In genomic region chr6:134379086-134379485, GRCh38 we compare ENCODE assay signal across 9 cellular contexts.
DNase-seq lines count a peak whose midpoint lies in the region; ATAC-seq, FAIRE-seq and TF ChIP-seq lines count a peak whose summit lies in the region.
"Had no signal": no experiment of that assay in that cellular context is flagged by ENCODE, and none has a peak within 500 bp of the region (broad histone marks: within the 10 kb centered on the region; RNA-seq: fewer than 3 reads in every experiment).

No MANE protein-coding gene starts in this region.

- H3K36me3 ChIP-seq in K562 (ENCODE audit: control insufficient read depth, insufficient read depth, low read length): no peaks in the 10 kb centered on the region

- TF ChIP-seq EP300 in K562 (IDR thresholded peaks at IDR 0.05; ENCODE audit: low read length): no peak

- no peak for TF ChIP-seq CTCF in K562 (IDR thresholded peaks at IDR 0.05 in 2 of 3, conservative IDR thresholded peaks at IDR 0.05 in 1 of 3; ENCODE audit: insufficient read depth in 2 of 3, low read depth in 1 of 3, low read length in 3 of 3)

- no peaks in the 10 kb centered on the region for H3K9me3 ChIP-seq in K562 (replicated peaks; ENCODE audit: control insufficient read depth, insufficient read depth, low read depth, low read length)

- CTCF ChIA-PET in K562 (lab: Yijun Ruan, JAX; ENCODE audit: low intra/inter-chr PET ratio): no interaction called here

- no peaks in the 10 kb centered on the region for H4K20me1 ChIP-seq in K562 (replicated peaks; ENCODE audit: control insufficient read depth, insufficient read depth, low read length)

- no peak overlapping the region for H3K27ac ChIP-seq in K562 (ENCODE audit: extremely low read depth, low read depth, low read length)
- H3K27ac ChIP-seq: KMS-11 had no signal

- no TSS peak for BruUV-seq in K562 (replicated peaks; lab: Mats Ljungman, UMichigan)

- peaks cover 0 to under 1% of the 10 kb centered on the region in 2 experiments; a peak in 2 of 5 replicates for H3K4me1 ChIP-seq in K562 (replicated peaks in 1 of 2; ENCODE audit: control insufficient read depth in 2 of 2, insufficient read depth in 2 of 2, low read length in 2 of 2)

- FAIRE-seq in K562 (lab: Jason Lieb, UNC): peak; percentile 15
- no peak for FAIRE-seq in H54 (lab: Jason Lieb, UNC)

- ATAC-seq in GM18519 (IDR thresholded peaks at IDR 0.05; ENCODE audit: low FRiP score, unreplicated experiment) (peak; percentile 88), GM21737 (IDR thresholded peaks at IDR 0.05; ENCODE audit: unreplicated experiment) (peak; percentile 66), K562 (peak; percentile 80)

- peak overlapping the region; percentile 77 for H2AFZ ChIP-seq in K562 (ENCODE audit: low read depth, low read length)

- H3K4me3 ChIP-seq in K562: no peak overlapping the region

- intact Hi-C loops in K562 (cut with micrococcal nuclease): loop anchor here (10.0 kb wide), 1 partner anchor 204 kb away; no protein-coding TSS in a partner anchor

- no peak for TF ChIP-seq POLR2A in K562 (conservative IDR thresholded peaks at IDR 0.05)
- no peak for TF ChIP-seq POLR2A in H54 (IDR thresholded peaks at IDR 0.05; ENCODE audit: low read depth, low read length)

- DNase-seq in NCI-H1048 (lab: John Stamatoyannopoulos, UW) (peak; percentile 82), K562 (ENCODE audit: extremely low read depth in 1 of 4, low spot score in 3 of 4) (peak in 1 of 4 experiments; percentile 19), OCI-M1 (lab: John Stamatoyannopoulos, UW) (no peak), NCI-H226 (no peak), H54 (ENCODE audit: insufficient read length, low spot score) (no peak)
- DNase-seq in stimulated activated CD4-positive, alpha-beta T cell treated with anti-CD3 and anti-CD28 coated beads, Interleukin-15, amount 100 ng/mL, for 48 hours (ENCODE audit: low read depth in 2 of 2): peak; percentile 30 to 38

- TF ChIP-seq RAD21 in K562 (CRISPR knock-in tag; conservative IDR thresholded peaks at IDR 0.05 in 1 of 2, IDR thresholded peaks at IDR 0.05 in 1 of 2): no peak

- no peak overlapping the region for H3K4me2 ChIP-seq in K562 (ENCODE audit: insufficient read depth, low read length)
- H3K4me2 ChIP-seq: KMS-11 had no signal

- H3K79me2 ChIP-seq in K562 (ENCODE audit: control insufficient read depth, insufficient read depth, low read length): no peaks in the 10 kb centered on the region

- H3K9me1 ChIP-seq in K562 (ENCODE audit: control insufficient read depth, insufficient read depth, low read length): no peaks in the 10 kb centered on the region

- H3K27me3 ChIP-seq in K562 (ENCODE audit: control insufficient read depth in 2 of 2, insufficient read depth in 2 of 2, low read length in 2 of 2): no peaks in the 10 kb centered on the region

- no peak overlapping the region for H3K9ac ChIP-seq in K562 (ENCODE audit: insufficient read depth in 1 of 2, low read depth in 2 of 2, low read length in 2 of 2)
- H3K9ac ChIP-seq: KMS-11 had no signal

- in situ Hi-C loops in K562 (cut with MboI): no loop called here

- 47% methylated on average over 4 of the region's 5 CpGs for WGBS in K562 (ENCODE audit: insufficient coverage, low coverage, missing lambda C conversion rate)

- POLR2A ChIA-PET in K562 (lab: Yijun Ruan, JAX): interaction anchor here (2.8 kb wide), 1 partner anchor 11 kb away, joined by 8 read pairs; no protein-coding TSS in a partner anchor

TF ChIP-seq in K562, 482 proteins besides CTCF, POLR2A, EP300 and RAD21:
- TF ChIP-seq MXD1 (CRISPR knock-in tag; IDR thresholded peaks at IDR 0.05; ENCODE audit: borderline replicate concordance, poor library complexity, severe bottlenecking) (no peak), ZNF212 (CRISPR knock-in tag; IDR thresholded peaks at IDR 0.05) (no peak), HMBOX1 (IDR thresholded peaks at IDR 0.05) (0 out of 2 replicates have a peak, but pooled peaks have one; percentile 21), FOXP4 (CRISPR knock-in tag; IDR thresholded peaks at IDR 0.05; ENCODE audit: borderline replicate concordance) (no peak), GTF2B (IDR thresholded peaks at IDR 0.05; ENCODE audit: extremely low read depth, insufficient read length) (no peak), NFIC (IDR thresholded peaks at IDR 0.05) (no peak), SPI1 (IDR thresholded peaks at IDR 0.05; ENCODE audit: borderline replicate concordance, low read depth, low read length) (no peak), NFYB (IDR thresholded peaks at IDR 0.05; ENCODE audit: extremely low read depth, insufficient read length) (peak; percentile 55), ZC3H8 (IDR thresholded peaks at IDR 0.05) (no peak)

Comparison
In these comparisons a context has a peak if more than half of its experiments do, and no peak if none do; other contexts are left out.
1. DNase-seq: peak in NCI-H1048 (single experiment) and stimulated activated CD4-positive, alpha-beta T cell treated with anti-CD3 and anti-CD28 coated beads, Interleukin-15, amount 100 ng/mL, for 48 hours (2 of 2); none in OCI-M1 (single experiment), NCI-H226 (single experiment) and H54 (single experiment).
2. Peak in every context shown above with its lines, with median percentiles within 50 percentile points of each other: ATAC-seq.